ENCODE assay signal across 1 cellular context in genomic region chr12:56152132-56152755, GRCh38.
TF ChIP-seq lines count a peak whose summit lies in the region.

TSS of gene MYL6B (plus strand) at chr12:56152587. CDS start at chr12:56153919, 1,332 bp downstream.

TF ChIP-seq in A549, 52 proteins besides CTCF, POLR2A, EP300 and RAD21 (continued from another document):
- TF ChIP-seq, protein P1, sequence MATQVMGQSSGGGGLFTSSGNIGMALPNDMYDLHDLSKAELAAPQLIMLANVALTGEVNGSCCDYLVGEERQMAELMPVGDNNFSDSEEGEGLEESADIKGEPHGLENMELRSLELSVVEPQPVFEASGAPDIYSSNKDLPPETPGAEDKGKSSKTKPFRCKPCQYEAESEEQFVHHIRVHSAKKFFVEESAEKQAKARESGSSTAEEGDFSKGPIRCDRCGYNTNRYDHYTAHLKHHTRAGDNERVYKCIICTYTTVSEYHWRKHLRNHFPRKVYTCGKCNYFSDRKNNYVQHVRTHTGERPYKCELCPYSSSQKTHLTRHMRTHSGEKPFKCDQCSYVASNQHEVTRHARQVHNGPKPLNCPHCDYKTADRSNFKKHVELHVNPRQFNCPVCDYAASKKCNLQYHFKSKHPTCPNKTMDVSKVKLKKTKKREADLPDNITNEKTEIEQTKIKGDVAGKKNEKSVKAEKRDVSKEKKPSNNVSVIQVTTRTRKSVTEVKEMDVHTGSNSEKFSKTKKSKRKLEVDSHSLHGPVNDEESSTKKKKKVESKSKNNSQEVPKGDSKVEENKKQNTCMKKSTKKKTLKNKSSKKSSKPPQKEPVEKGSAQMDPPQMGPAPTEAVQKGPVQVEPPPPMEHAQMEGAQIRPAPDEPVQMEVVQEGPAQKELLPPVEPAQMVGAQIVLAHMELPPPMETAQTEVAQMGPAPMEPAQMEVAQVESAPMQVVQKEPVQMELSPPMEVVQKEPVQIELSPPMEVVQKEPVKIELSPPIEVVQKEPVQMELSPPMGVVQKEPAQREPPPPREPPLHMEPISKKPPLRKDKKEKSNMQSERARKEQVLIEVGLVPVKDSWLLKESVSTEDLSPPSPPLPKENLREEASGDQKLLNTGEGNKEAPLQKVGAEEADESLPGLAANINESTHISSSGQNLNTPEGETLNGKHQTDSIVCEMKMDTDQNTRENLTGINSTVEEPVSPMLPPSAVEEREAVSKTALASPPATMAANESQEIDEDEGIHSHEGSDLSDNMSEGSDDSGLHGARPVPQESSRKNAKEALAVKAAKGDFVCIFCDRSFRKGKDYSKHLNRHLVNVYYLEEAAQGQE (IDR thresholded peaks at IDR 0.05), result peak; percentile 35
- TF ChIP-seq, protein P2, sequence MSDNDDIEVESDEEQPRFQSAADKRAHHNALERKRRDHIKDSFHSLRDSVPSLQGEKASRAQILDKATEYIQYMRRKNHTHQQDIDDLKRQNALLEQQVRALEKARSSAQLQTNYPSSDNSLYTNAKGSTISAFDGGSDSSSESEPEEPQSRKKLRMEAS (IDR thresholded peaks at IDR 0.05), result peak; percentile 42
